9 cellular contexts compared by ENCODE assay signal in genomic region chr17:40068129-40068581, GRCh38. TPM values are rescaled to one million over a fixed set of nuclear protein-coding genes. Genes with fewer than 3 reads are reported as not detected.
DNase-seq lines count a peak whose midpoint lies in the region; ATAC-seq and TF ChIP-seq lines count a peak whose summit lies in the region.
"Had no signal": no experiment of that assay in that cellular context is flagged by ENCODE, and none has a peak within 500 bp of the region (broad histone marks: within the 10 kb centered on the region; RNA-seq: fewer than 3 reads in every experiment).

No MANE protein-coding gene starts in this region.

- no peaks in the 10 kb centered on the region for H3K9me2 ChIP-seq in HCT116 (ENCODE audit: insufficient read depth)
- no peaks in the 10 kb centered on the region for H3K9me2 ChIP-seq in hepatocyte (replicated peaks; ENCODE audit: insufficient read depth)

- TF ChIP-seq POLR2A in HCT116 (IDR thresholded peaks at IDR 0.05; ENCODE audit: borderline replicate concordance, extremely low read depth, insufficient read depth, insufficient read length): no peak
- no peak for TF ChIP-seq POLR2A in lower leg skin (IDR thresholded peaks at IDR 0.05)

- TF ChIP-seq CTCF in HCT116 (IDR thresholded peaks at IDR 0.05 in 2 of 3, conservative IDR thresholded peaks at IDR 0.05 in 1 of 3; ENCODE audit: borderline replicate concordance in 1 of 3, insufficient read depth in 1 of 3, low read depth in 2 of 3, low read length in 2 of 3) (no peak), hepatocyte (IDR thresholded peaks at IDR 0.05; ENCODE audit: poor library complexity) (no peak), lower leg skin (IDR thresholded peaks at IDR 0.05) (no peak)
- no peak for TF ChIP-seq CTCF in activated CD8-positive, alpha-beta T cell treated with anti-CD3 and anti-CD28 coated beads for 36 hours (IDR thresholded peaks at IDR 0.05)

- no peaks in the 10 kb centered on the region for H3K9me3 Mint-ChIP-seq in activated CD8-positive, alpha-beta T cell treated with anti-CD3 and anti-CD28 coated beads for 36 hours

- peaks cover 80% of the 10 kb centered on the region for H3K4me1 Mint-ChIP-seq in activated CD8-positive, alpha-beta T cell treated with anti-CD3 and anti-CD28 coated beads for 36 hours (ENCODE audit: low read depth)

- H4K20me1 ChIP-seq in HCT116 (ENCODE audit: insufficient read depth): no peaks in the 10 kb centered on the region
- peaks cover 4% of the 10 kb centered on the region for H4K20me1 ChIP-seq in hepatocyte (ENCODE audit: insufficient read depth, poor library complexity, severe bottlenecking)

- H3K27ac Mint-ChIP-seq in activated CD8-positive, alpha-beta T cell treated with anti-CD3 and anti-CD28 coated beads for 36 hours: peak overlapping the region; percentile 96

- H3K4me1 ChIP-seq in HCT116 (ENCODE audit: control insufficient read depth in 1 of 2, insufficient read depth in 2 of 2, low read length in 2 of 2): peaks cover 76 to 82% of the 10 kb centered on the region in 2 experiments
- peaks cover 85% of the 10 kb centered on the region for H3K4me1 ChIP-seq in hepatocyte (ENCODE audit: insufficient read depth)
- H3K4me1 ChIP-seq in skeletal muscle satellite cell (ENCODE audit: control insufficient read depth, insufficient read depth, low read length): peaks cover 79% of the 10 kb centered on the region

- H3K4me3 ChIP-seq in HCT116 (replicated peaks in 1 of 2; ENCODE audit: low read depth in 1 of 2, low read length in 2 of 2) (no peak overlapping the region), hepatocyte (no peak overlapping the region), skeletal muscle satellite cell (ENCODE audit: low read length) (peak overlapping the region; percentile 70), lower leg skin (ENCODE audit: low read depth, poor library complexity, severe bottlenecking) (no peak overlapping the region)

- intact Hi-C loops in HCT116 (cut with micrococcal nuclease): no loop called here
- intact Hi-C loops in activated CD8-positive, alpha-beta T cell treated with anti-CD3 and anti-CD28 coated beads for 36 hours (cut with micrococcal nuclease): no loop called here
- intact Hi-C loops in lower leg skin (cut with DNase I; ENCODE audit: low total_unique reads): no loop called here

- CTCF ChIA-PET in HCT116 (lab: Charles Lee): no interaction called here
- CTCF ChIA-PET in activated CD8-positive, alpha-beta T cell treated with anti-CD3 and anti-CD28 coated beads for 36 hours (lab: Charles Lee): interaction anchor here (1.4 to 3.7 kb wide), 4 partner anchors 14 to 44 kb away, joined by 9 to 25 read pairs (median 10); partner anchors contain the start of gene MED24

- no peak overlapping the region for H2AFZ ChIP-seq in HCT116 (ENCODE audit: low read depth, low read length, poor library complexity, severe bottlenecking)
- no peak overlapping the region for H2AFZ ChIP-seq in hepatocyte

- no peak for TF ChIP-seq RAD21 in HCT116 (IDR thresholded peaks at IDR 0.05; ENCODE audit: low read depth)

- H3K27me3 ChIP-seq in HCT116 (ENCODE audit: insufficient read depth, low read length) (no peaks in the 10 kb centered on the region), hepatocyte (no peaks in the 10 kb centered on the region), skeletal muscle satellite cell (ENCODE audit: control insufficient read depth, insufficient read depth, low read length) (no peaks in the 10 kb centered on the region)

- POLR2A ChIA-PET in HCT116 (lab: Charles Lee): no interaction called here
- POLR2A ChIA-PET in activated CD8-positive, alpha-beta T cell treated with anti-CD3 and anti-CD28 coated beads for 36 hours (lab: Charles Lee): interaction anchor here (0.9 to 2.5 kb wide), 5 partner anchors 8 to 617 kb away, joined by 3 to 7 read pairs (median 3); partner anchors contain the start of gene MED1

- H3K27ac ChIP-seq in HCT116 (ENCODE audit: low read depth, low read length) (peak overlapping the region; percentile 79; the same call in 1 of the 2 replicates), hepatocyte (peak overlapping the region; percentile 98)

- H3K27me3 Mint-ChIP-seq in activated CD8-positive, alpha-beta T cell treated with anti-CD3 and anti-CD28 coated beads for 36 hours: no peaks in the 10 kb centered on the region

- no peak for ATAC-seq in HCT116
- ATAC-seq in activated CD8-positive, alpha-beta T cell treated with anti-CD3 and anti-CD28 coated beads for 36 hours: no peak

- no peaks in the 10 kb centered on the region for H3K36me3 Mint-ChIP-seq in activated CD8-positive, alpha-beta T cell treated with anti-CD3 and anti-CD28 coated beads for 36 hours (ENCODE audit: low read depth)

- BruUV-seq in HCT116 (replicated peaks; lab: Mats Ljungman, UMichigan): no TSS peak

- no peak overlapping the region for H3K9ac ChIP-seq in HCT116 (ENCODE audit: low read length)
- H3K9ac ChIP-seq in skeletal muscle satellite cell (ENCODE audit: low read depth, low read length): peak overlapping the region; percentile 58

- 66% methylated on average over 4 of the region's 4 CpGs for WGBS in hepatocyte (ENCODE audit: low lambda C conversion rate, missing lambda C conversion rate)
- WGBS in lower leg skin, 2 donors: 38% methylated on average over 4 of the region's 4 CpGs

- H3K79me2 ChIP-seq in HCT116 (ENCODE audit: insufficient read depth, low read length) (peaks cover 4% of the 10 kb centered on the region; the same call in 1 of the 2 replicates), hepatocyte (peaks cover 90% of the 10 kb centered on the region)

- no peaks in the 10 kb centered on the region for H3K36me3 ChIP-seq in HCT116 (ENCODE audit: control insufficient read depth in 1 of 2, insufficient read depth in 2 of 2, low read length in 2 of 2)
- H3K36me3 ChIP-seq in hepatocyte (replicated peaks; ENCODE audit: insufficient read depth, low read depth): no peaks in the 10 kb centered on the region
- no peaks in the 10 kb centered on the region for H3K36me3 ChIP-seq in skeletal muscle satellite cell (ENCODE audit: insufficient read depth, low read length)

- DNase-seq in HCT116 (ENCODE audit: low read depth, low spot score) (no peak), hepatocyte (ENCODE audit: low spot score) (no peak), GF-D8 (lab: John Stamatoyannopoulos, UW) (no peak), RKO (ENCODE audit: low spot score) (no peak), lower leg skin (ENCODE audit: low spot score in 2 of 2) (no peak)
- no peak for DNase-seq in activated CD8-positive, alpha-beta T cell treated with anti-CD3 and anti-CD28 coated beads for 36 hours
- DNase-seq in activated CD4-positive, CD25-positive, alpha-beta regulatory T cell (lab: John Stamatoyannopoulos, UW): no peak
- DNase-seq: NCI-H1930 had no signal

- RAD21 ChIA-PET in HCT116 (lab: Charles Lee; ENCODE audit: low non-redundant PET in 1 of 2, low total read pairs in 2 of 2, uncharacterized antibody in 2 of 2, unreplicated experiment in 2 of 2): no interaction called here

- H3K4me2 ChIP-seq in HCT116 (ENCODE audit: low read length) (peak overlapping the region; percentile 78), hepatocyte (peak overlapping the region; percentile 67), skeletal muscle satellite cell (ENCODE audit: low read length) (peak overlapping the region; percentile 96)

- peak overlapping the region; percentile 78 for H3K4me3 Mint-ChIP-seq in activated CD8-positive, alpha-beta T cell treated with anti-CD3 and anti-CD28 coated beads for 36 hours

- H3K9me3 ChIP-seq in HCT116 (ENCODE audit: control insufficient read depth in 1 of 2, insufficient read depth in 1 of 2, low read depth in 1 of 2, low read length in 2 of 2) (no peaks in the 10 kb centered on the region), hepatocyte (ENCODE audit: low read depth) (no peaks in the 10 kb centered on the region), skeletal muscle satellite cell (replicated peaks; ENCODE audit: low read length) (no peaks in the 10 kb centered on the region)

TF ChIP-seq in HCT116, 20 proteins besides CTCF, POLR2A, EP300 and RAD21 (continues in another document):
- TF ChIP-seq CEBPB (IDR thresholded peaks at IDR 0.05; ENCODE audit: low read depth) (no peak), ELF1 (IDR thresholded peaks at IDR 0.05; ENCODE audit: borderline replicate concordance, low read depth) (no peak), FOSL1 (IDR thresholded peaks at IDR 0.05; ENCODE audit: low read depth) (no peak)

RNA-seq across cellular contexts. Expression of gene THRA, which starts 5.4 kb away (rescaled TPM):
- total RNA-seq in HCT116 (2021; ENCODE audit: unreplicated experiment): 23.3 TPM
- 20.3 and 21.1 TPM in 2 replicates for polyA plus RNA-seq in HCT116 (2012)
- 10 to 100 TPM; 11.1 to 13.8 TPM for total RNA-seq in activated CD8-positive, alpha-beta T cell treated with anti-CD3 and anti-CD28 coated beads for 36 hours
- 35.3 and 40.2 TPM in 2 replicates for total RNA-seq in hepatocyte
- 20.7 and 22.5 TPM in 2 replicates for polyA plus RNA-seq in hepatocyte
- total RNA-seq in skeletal muscle satellite cell (2012; rRNA removed): 18.8 and 22.6 TPM in 2 replicates
- 10 to 100 TPM; 28.2 to 56.8 (median 42.6) TPM for total RNA-seq in lower leg skin

RNA-seq across cellular contexts. Expression of gene MED24, which starts 13.9 kb away (rescaled TPM):
- total RNA-seq in HCT116 (2021; ENCODE audit: unreplicated experiment): 92.1 TPM
- polyA plus RNA-seq in HCT116 (2012): 68.9 and 90.5 TPM in 2 replicates
- total RNA-seq in activated CD8-positive, alpha-beta T cell treated with anti-CD3 and anti-CD28 coated beads for 36 hours: 10 to 100 TPM; 90.2 to 96.4 TPM
- 55.7 and 66.8 TPM in 2 replicates for total RNA-seq in hepatocyte
- 69.8 and 69.9 TPM in 2 replicates for polyA plus RNA-seq in hepatocyte
- 52.7 and 58.3 TPM in 2 replicates for total RNA-seq in skeletal muscle satellite cell (2012; rRNA removed)
- total RNA-seq in lower leg skin: 10 to 100 TPM; 47.2 to 88.9 (median 62.9) TPM

RNA-seq across cellular contexts. Expression of gene NR1D1, which starts 32.2 kb away (rescaled TPM):
- total RNA-seq in HCT116 (2021; ENCODE audit: unreplicated experiment) (63.7 TPM), hepatocyte (2.3 and 3.0 TPM in 2 replicates), lower leg skin (100 to 1,000 TPM; 111 to 194 (median 148) TPM)
- 104 and 122 TPM in 2 replicates for polyA plus RNA-seq in HCT116 (2012)
- total RNA-seq in activated CD8-positive, alpha-beta T cell treated with anti-CD3 and anti-CD28 coated beads for 36 hours: 1 to 10 TPM; 6.0 to 6.5 TPM
- polyA plus RNA-seq in hepatocyte: 6.9 and 7.1 TPM in 2 replicates
- total RNA-seq in skeletal muscle satellite cell (2012; rRNA removed): 1.8 and 2.2 TPM in 2 replicates

RNA-seq across cellular contexts. Expression of gene CSF3, which starts 52.9 kb away (rescaled TPM):
- total RNA-seq in HCT116 (2021; ENCODE audit: unreplicated experiment) (not detected), hepatocyte (0.12 TPM in 1 of 2 replicates, not detected in the other), lower leg skin (under 1 TPM in 2 of 4 donors, not detected in 2; 0.21 to 0.45 TPM)
- not detected in 2 replicates for polyA plus RNA-seq in HCT116 (2012)
- total RNA-seq in activated CD8-positive, alpha-beta T cell treated with anti-CD3 and anti-CD28 coated beads for 36 hours: not detected
- 0.36 TPM in 1 of 2 replicates, not detected in the other for polyA plus RNA-seq in hepatocyte
- 6.8 and 15.1 TPM in 2 replicates for total RNA-seq in skeletal muscle satellite cell (2012; rRNA removed)

RNA-seq across cellular contexts. Expression of gene MSL1, which starts 53.6 kb away (rescaled TPM):
- total RNA-seq in HCT116 (2021; ENCODE audit: unreplicated experiment): 67.2 TPM
- 26.8 and 36.5 TPM in 2 replicates for polyA plus RNA-seq in HCT116 (2012)
- total RNA-seq in activated CD8-positive, alpha-beta T cell treated with anti-CD3 and anti-CD28 coated beads for 36 hours: 10 to 100 TPM; 69.0 to 70.1 TPM
- 71.9 and 81.6 TPM in 2 replicates for total RNA-seq in hepatocyte
- 26.7 and 31.4 TPM in 2 replicates for polyA plus RNA-seq in hepatocyte
- 40.0 and 42.8 TPM in 2 replicates for total RNA-seq in skeletal muscle satellite cell (2012; rRNA removed)
- 100 to 1,000 TPM in 1 of 4 donors, 10 to 100 TPM in 3; 70.6 to 117 (median 82.4) TPM for total RNA-seq in lower leg skin
